20 cellular contexts compared by ENCODE assay signal in genomic region chr6:101477436-101477835, GRCh38.
DNase-seq lines count a peak whose midpoint lies in the region; ATAC-seq and FAIRE-seq lines count a peak whose summit lies in the region.
"Had no signal": no experiment of that assay in that cellular context is flagged by ENCODE, and none has a peak within 500 bp of the region (broad histone marks: within the 10 kb centered on the region; RNA-seq: fewer than 3 reads in every experiment).

No MANE protein-coding gene starts in this region.

- no peaks in the 10 kb centered on the region; the same call in 1 of the 2 replicates for H3K9me3 ChIP-seq in SK-N-MC (ENCODE audit: low read depth, low read length)

- H3K27ac ChIP-seq in SK-N-MC, result peak overlapping the region; percentile 64
- H3K27ac ChIP-seq: C4-2B, PC-9, RWPE1 had no signal

- peak; percentile 99 for DNase-seq in DMS 273 treated with DMSO at 0.1 percent for 48 hours (lab: John Stamatoyannopoulos, UW)
- DNase-seq in NCI-H446 (lab: John Stamatoyannopoulos, UW), result peak; percentile 82 to 93
- DNase-seq in SK-N-MC (ENCODE audit: low read depth, low spot score), result no peak
- DNase-seq in NK-92 treated with Interleukin-12 subunit alpha and Interleukin-12 subunit beta, amount 100 ng/mL, for 24 hours (lab: John Stamatoyannopoulos, UW), result no peak
- no peak for DNase-seq in GF-D8 (lab: John Stamatoyannopoulos, UW)
- DNase-seq in frontal cortex (ENCODE audit: low spot score in 2 of 2), result no peak
- DNase-seq: ACHN, AML-193, NCI-H1417, NCI-H1930, NCI-H774, PC-9, SIG-M5 had no signal

- no peak overlapping the region for H3K4me3 ChIP-seq in SK-N-MC
- H3K4me3 ChIP-seq: GM12878, GM23338, K562, PC-9 had no signal

- no peak overlapping the region for H3K9ac ChIP-seq in SK-N-MC (ENCODE audit: insufficient read length)

- ATAC-seq in GM18907 (IDR thresholded peaks at IDR 0.05; ENCODE audit: unreplicated experiment), result no peak
- ATAC-seq: GM12878, GM23338, K562 had no signal

- no peaks in the 10 kb centered on the region for H3K36me3 ChIP-seq in SK-N-MC (ENCODE audit: insufficient read depth, low read length)

- FAIRE-seq in frontal cortex (lab: Jason Lieb, UNC), result no peak
- FAIRE-seq: GM12878, GM19239, K562 had no signal

Comparison
In these comparisons a context has a peak if more than half of its experiments do, and no peak if none do; other contexts are left out.
1. DNase-seq: peak in DMS 273 treated with DMSO at 0.1 percent for 48 hours (single experiment) and NCI-H446 (2 of 2); none in SK-N-MC (single experiment), NK-92 treated with Interleukin-12 subunit alpha and Interleukin-12 subunit beta, amount 100 ng/mL, for 24 hours (single experiment), GF-D8 (single experiment) and frontal cortex (0 of 2).